ENCODE assay signal across 19 cellular contexts in genomic region chr12:42084522-42084921, GRCh38.
DNase-seq lines count a peak whose midpoint lies in the region; ATAC-seq, FAIRE-seq and TF ChIP-seq lines count a peak whose summit lies in the region.
"Had no signal": no experiment of that assay in that cellular context is flagged by ENCODE, and none has a peak within 500 bp of the region (broad histone marks: within the 10 kb centered on the region; RNA-seq: fewer than 3 reads in every experiment).

No MANE protein-coding gene starts in this region.

- peaks cover 3% of the 10 kb centered on the region for H3K36me3 ChIP-seq in astrocyte (ENCODE audit: insufficient read depth, low read length)

- H4K20me1 ChIP-seq in astrocyte (ENCODE audit: insufficient read depth, low read length): no peaks in the 10 kb centered on the region

- no peak for TF ChIP-seq CTCF in HFFc6 (IDR thresholded peaks at IDR 0.05)
- no peak for TF ChIP-seq CTCF in astrocyte (IDR thresholded peaks at IDR 0.05; ENCODE audit: insufficient read depth, low read depth, low read length)

- H3K4me1 ChIP-seq in astrocyte (ENCODE audit: insufficient read depth, low read length): no peaks in the 10 kb centered on the region
- H3K4me1 ChIP-seq: A549 had no signal

- H3K9me3 ChIP-seq in astrocyte (ENCODE audit: insufficient read depth, low read depth, low read length): no peaks in the 10 kb centered on the region
- H3K9me3 ChIP-seq: A549, HAP-1 had no signal

- H3K4me3 Mint-ChIP-seq in HFFc6 (no peak overlapping the region), astrocyte (ENCODE audit: unreplicated experiment) (no peak overlapping the region)
- H3K4me3 Mint-ChIP-seq: CD14-positive monocyte; CD8-positive, alpha-beta T cell; GM23338 had no signal

- no peak for ATAC-seq in HG03039 (IDR thresholded peaks at IDR 0.05; ENCODE audit: unreplicated experiment)
- ATAC-seq in GM19452 (IDR thresholded peaks at IDR 0.05; ENCODE audit: unreplicated experiment): no peak
- ATAC-seq in GM21737 (IDR thresholded peaks at IDR 0.05; ENCODE audit: unreplicated experiment): no peak
- ATAC-seq: A549; CD8-positive, alpha-beta T cell; GM23338; HepG2 had no signal

- H3K9ac ChIP-seq in astrocyte (ENCODE audit: low read length): no peak overlapping the region

- peaks cover 28% of the 10 kb centered on the region for H3K4me1 Mint-ChIP-seq in HFFc6 (ENCODE audit: low read depth)
- peaks cover 12% of the 10 kb centered on the region for H3K4me1 Mint-ChIP-seq in astrocyte (ENCODE audit: low read depth, unreplicated experiment)

- H3K36me3 Mint-ChIP-seq in HFFc6 (ENCODE audit: low read depth): peaks cover 15% of the 10 kb centered on the region
- peaks cover 5% of the 10 kb centered on the region for H3K36me3 Mint-ChIP-seq in astrocyte (ENCODE audit: low read depth, unreplicated experiment)

- H3K27me3 Mint-ChIP-seq in HFFc6 (ENCODE audit: insufficient read depth) (peaks cover 1% of the 10 kb centered on the region; the same call in 1 of the 2 replicates), astrocyte (ENCODE audit: low read depth, unreplicated experiment) (no peaks in the 10 kb centered on the region)

- no peak overlapping the region for H3K27ac ChIP-seq in astrocyte (ENCODE audit: low read depth, low read length)
- H3K27ac ChIP-seq: A549 had no signal

- no peak overlapping the region for H3K4me3 ChIP-seq in astrocyte (ENCODE audit: insufficient read depth, low read depth, low read length)
- H3K4me3 ChIP-seq: A549, GM23338, HAP-1 had no signal

- no peak overlapping the region for H3K4me2 ChIP-seq in astrocyte (ENCODE audit: low read length)
- H3K4me2 ChIP-seq: A549, GM23338 had no signal

- no peak overlapping the region for H2AFZ ChIP-seq in astrocyte (ENCODE audit: low read depth, low read length)
- H2AFZ ChIP-seq: GM23338 had no signal

- peak overlapping the region; percentile 51 for H3K27ac Mint-ChIP-seq in HFFc6
- no peak overlapping the region for H3K27ac Mint-ChIP-seq in astrocyte (ENCODE audit: unreplicated experiment)
- H3K27ac Mint-ChIP-seq: CD8-positive, alpha-beta T cell; GM23338 had no signal

- H3K27me3 ChIP-seq in astrocyte (ENCODE audit: insufficient read depth, low read length): no peaks in the 10 kb centered on the region

- peak; percentile 76 for FAIRE-seq in astrocyte (lab: Jason Lieb, UNC)
- FAIRE-seq: D721Med, HepG2, HTR-8/SVneo had no signal

- H3K79me2 ChIP-seq in astrocyte (ENCODE audit: insufficient read depth, low read length): no peaks in the 10 kb centered on the region

- H3K9me3 Mint-ChIP-seq in HFFc6: no peaks in the 10 kb centered on the region
- H3K9me3 Mint-ChIP-seq in astrocyte (ENCODE audit: unreplicated experiment): no peaks in the 10 kb centered on the region
- H3K9me3 Mint-ChIP-seq: CD8-positive, alpha-beta T cell; GM23338 had no signal

- DNase-seq in HFFc6: peak; percentile 18
- DNase-seq in astrocyte (ENCODE audit: low read depth): no peak
- DNase-seq in iris pigment epithelial cell (ENCODE audit: low read depth): peak; percentile 33
- DNase-seq in NCI-H146 treated with DMSO at 0.1 percent for 48 hours (lab: John Stamatoyannopoulos, UW; ENCODE audit: unreplicated experiment): no peak
- DNase-seq: CD8-positive, alpha-beta T cell; COR-L47; DMS153; DMS79 treated with DMSO at 0.1 percent for 48 hours; GF-D8 had no signal

Comparison
In these comparisons a context has a peak if more than half of its experiments do, and no peak if none do; other contexts are left out.
1. DNase-seq: peak in HFFc6 (single experiment) and iris pigment epithelial cell (single experiment); none in astrocyte (single experiment) and NCI-H146 treated with DMSO at 0.1 percent for 48 hours (single experiment).